10 cellular contexts compared by ENCODE assay signal in the genomic region with DNA sequence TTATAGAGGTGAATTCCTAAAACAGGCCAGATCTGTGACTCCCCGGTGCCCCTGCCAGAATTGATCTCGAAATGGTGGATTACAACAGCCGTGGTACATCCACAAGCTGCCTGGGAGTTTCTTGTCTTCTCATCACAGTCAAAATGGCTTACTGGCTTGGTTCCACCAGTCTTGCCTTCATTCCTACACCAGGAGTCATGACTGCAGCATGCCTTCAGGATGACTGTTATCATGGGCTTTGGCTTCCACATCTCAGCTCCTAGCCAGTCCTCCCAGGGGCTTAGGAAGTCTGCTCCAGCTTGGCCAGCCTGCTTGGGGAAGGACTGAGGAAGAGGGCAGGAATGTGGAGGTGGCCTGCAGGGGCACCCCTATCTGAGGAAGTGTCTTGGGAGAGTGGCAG.
DNase-seq lines count a peak whose midpoint lies in the region; ATAC-seq, FAIRE-seq and TF ChIP-seq lines count a peak whose summit lies in the region.
"Had no signal": no experiment of that assay in that cellular context is flagged by ENCODE, and none has a peak within 500 bp of the region (broad histone marks: within the 10 kb centered on the region; RNA-seq: fewer than 3 reads in every experiment).

No MANE protein-coding gene starts in this region.

- intact Hi-C loops in psoas muscle (cut with DNase I) = no loop called here

- H3K4me1 ChIP-seq in fibroblast of lung (ENCODE audit: control insufficient read depth, extremely low read depth, insufficient read depth, low read length) = peaks cover 12% of the 10 kb centered on the region
- H3K4me1 ChIP-seq in psoas muscle = peaks cover 11% of the 10 kb centered on the region
- H3K4me1 ChIP-seq in small intestine (ENCODE audit: control insufficient read depth in 2 of 2, insufficient read depth in 1 of 2, low read depth in 1 of 2, low read length in 1 of 2) = peaks cover 0 to 2% of the 10 kb centered on the region in 2 donors
- H3K4me1 ChIP-seq: transverse colon had no signal

- H3K27ac ChIP-seq in fibroblast of lung (ENCODE audit: insufficient read depth, low read length) (peak overlapping the region; percentile 88), psoas muscle (peak overlapping the region; percentile 58), small intestine (ENCODE audit: low read depth in 1 of 2, low read length in 1 of 2) (no peak overlapping the region)
- H3K27ac ChIP-seq: transverse colon had no signal

- H3K36me3 ChIP-seq in fibroblast of lung (ENCODE audit: control insufficient read depth, insufficient read depth, low read length) = no peaks in the 10 kb centered on the region
- no peaks in the 10 kb centered on the region for H3K36me3 ChIP-seq in psoas muscle (ENCODE audit: insufficient read depth in 1 of 2, low read depth in 1 of 2)
- H3K36me3 ChIP-seq in small intestine (ENCODE audit: control insufficient read depth in 2 of 2, insufficient read depth in 2 of 2, low read length in 2 of 2) = no peaks in the 10 kb centered on the region
- H3K36me3 ChIP-seq: transverse colon had no signal

- FAIRE-seq in RCC 7860 (lab: Jason Lieb, UNC) (peak; percentile 47), small intestine (lab: Jason Lieb, UNC) (no peak)

- 60 to 84% (median 60%) methylated on average over 3 of the region's 3 CpGs for WGBS in psoas muscle, 3 donors
- WGBS in small intestine, 3 donors = 78 to 93% (median 93%) methylated on average over 3 of the region's 3 CpGs

- ATAC-seq in psoas muscle (peak; percentile 67 to 96 (median 94)), GM19324 (IDR thresholded peaks at IDR 0.05; ENCODE audit: low FRiP score, unreplicated experiment) (no peak)

- DNase-seq in EH (ENCODE audit: low read depth) = peak; percentile 99
- peak; percentile 81 for DNase-seq in RCC 7860 (ENCODE audit: low spot score)
- peak; percentile 96 to 99 for DNase-seq in fibroblast of lung (ENCODE audit: low read depth in 2 of 2)
- peak in 1 of 2 donors; percentile 27 for DNase-seq in psoas muscle
- DNase-seq in small intestine = no peak
- no peak for DNase-seq in COLO668 (lab: John Stamatoyannopoulos, UW; ENCODE audit: unreplicated experiment)
- no peak for DNase-seq in NCI-H1105 treated with DMSO at 0.1 percent for 48 hours (lab: John Stamatoyannopoulos, UW)
- DNase-seq: activated T-cell treated with anti-CD3 and anti-CD28 coated beads, Interleukin-2, amount 50 U/mL, for 1 hour; transverse colon had no signal

- H4K20me1 ChIP-seq in fibroblast of lung (ENCODE audit: control insufficient read depth, extremely low read depth, insufficient read depth, low read length) = no peaks in the 10 kb centered on the region

- TF ChIP-seq CTCF in fibroblast of lung (conservative IDR thresholded peaks at IDR 0.05 in 1 of 2, IDR thresholded peaks at IDR 0.05 in 1 of 2; ENCODE audit: low read depth in 1 of 2, low read length in 2 of 2) (no peak), psoas muscle (IDR thresholded peaks at IDR 0.05) (no peak)

- H3K9ac ChIP-seq in fibroblast of lung (ENCODE audit: insufficient read depth, low read length) = no peak overlapping the region

- no peaks in the 10 kb centered on the region for H3K79me2 ChIP-seq in fibroblast of lung (ENCODE audit: control insufficient read depth, insufficient read depth, low read length)

- H3K27me3 ChIP-seq in fibroblast of lung (ENCODE audit: control insufficient read depth, insufficient read depth, low read length) (no peaks in the 10 kb centered on the region), psoas muscle (ENCODE audit: insufficient read depth in 3 of 3, low read length in 2 of 3) (no peaks in the 10 kb centered on the region), small intestine (ENCODE audit: control insufficient read depth in 2 of 2, insufficient read depth in 2 of 2, low read length in 2 of 2) (no peaks in the 10 kb centered on the region)
- H3K27me3 ChIP-seq: transverse colon had no signal

- H3K4me2 ChIP-seq in fibroblast of lung (ENCODE audit: extremely low read depth, insufficient read depth, low read length) = peak overlapping the region; percentile 76

- H3K9me3 ChIP-seq in fibroblast of lung (ENCODE audit: control insufficient read depth, insufficient read depth, low read depth, low read length) (no peaks in the 10 kb centered on the region), psoas muscle (no peaks in the 10 kb centered on the region), small intestine (ENCODE audit: control insufficient read depth, low read depth) (no peaks in the 10 kb centered on the region)
- H3K9me3 ChIP-seq: transverse colon had no signal

- peak overlapping the region; percentile 68 for H2AFZ ChIP-seq in fibroblast of lung (ENCODE audit: low read length)

- H3K4me3 ChIP-seq in fibroblast of lung (replicated peaks in 1 of 4; ENCODE audit: control extremely low read depth in 1 of 4, insufficient read depth in 1 of 4, low read depth in 3 of 4, low read length in 4 of 4) (no peak overlapping the region), psoas muscle (no peak overlapping the region), small intestine (ENCODE audit: low read depth in 1 of 2, low read length in 2 of 2) (no peak overlapping the region)
- H3K4me3 ChIP-seq: transverse colon had no signal

Comparison
In these comparisons a context has a peak if more than half of its experiments do, and no peak if none do; other contexts are left out.
1. DNase-seq: peak in EH (single experiment), RCC 7860 (single experiment) and fibroblast of lung (2 of 2); none in small intestine (single experiment), COLO668 (single experiment) and NCI-H1105 treated with DMSO at 0.1 percent for 48 hours (single experiment).
2. H3K27ac ChIP-seq: peak in fibroblast of lung (single experiment) and psoas muscle (single experiment); none in small intestine (0 of 2).